In the genomic region with DNA sequence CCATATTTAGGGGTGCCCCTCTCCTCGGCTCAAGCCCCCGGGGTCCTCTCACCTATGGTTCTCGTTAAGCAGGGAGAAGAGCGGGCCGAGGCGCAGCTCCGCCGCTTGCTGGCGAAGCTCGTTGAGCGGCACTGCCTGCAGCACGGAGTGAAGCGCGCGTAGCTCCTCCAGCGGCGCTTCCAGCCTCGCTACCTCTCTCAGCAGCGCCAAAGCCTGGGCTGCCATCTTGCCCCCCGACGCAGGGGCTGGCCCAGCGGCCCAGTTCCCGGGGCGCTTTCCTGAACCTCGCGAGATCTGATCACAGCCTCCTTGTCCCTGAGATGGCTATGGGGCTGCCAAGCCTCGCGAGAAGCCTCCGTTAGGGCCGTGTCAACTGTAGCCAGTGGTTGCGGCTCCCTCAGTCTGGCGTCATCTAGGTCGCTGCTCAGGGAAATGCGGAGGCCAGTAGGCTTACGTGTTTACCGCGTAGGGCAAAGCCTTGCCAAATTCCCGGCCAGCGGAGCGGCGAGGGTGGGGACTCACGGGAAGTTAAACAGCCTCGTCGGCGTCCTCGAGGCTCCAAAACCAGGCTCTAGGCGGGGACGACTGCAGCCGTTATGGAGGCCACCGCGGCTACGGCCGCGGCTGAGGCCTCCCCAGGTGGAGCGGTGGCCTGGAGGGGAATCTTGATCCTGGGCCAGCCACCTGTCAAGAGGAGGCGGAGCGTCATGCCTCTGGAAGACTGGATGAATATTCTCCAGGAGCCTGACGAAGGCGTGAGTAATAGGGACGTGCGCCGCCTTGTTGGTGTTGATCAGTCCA, we compare ENCODE assay signal across 1 cellular context.
TF ChIP-seq lines count a peak whose summit lies in the region.

A gene (minus strand): TSS at position 238 of the 801 bp plus-strand sequence. CDS start 13 bp downstream, at position 225.

TF ChIP-seq in SK-N-SH, 30 proteins besides CTCF, POLR2A, EP300 and RAD21 (continued from another document):
- TF ChIP-seq, protein P1, sequence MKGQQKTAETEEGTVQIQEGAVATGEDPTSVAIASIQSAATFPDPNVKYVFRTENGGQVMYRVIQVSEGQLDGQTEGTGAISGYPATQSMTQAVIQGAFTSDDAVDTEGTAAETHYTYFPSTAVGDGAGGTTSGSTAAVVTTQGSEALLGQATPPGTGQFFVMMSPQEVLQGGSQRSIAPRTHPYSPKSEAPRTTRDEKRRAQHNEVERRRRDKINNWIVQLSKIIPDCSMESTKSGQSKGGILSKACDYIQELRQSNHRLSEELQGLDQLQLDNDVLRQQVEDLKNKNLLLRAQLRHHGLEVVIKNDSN (IDR thresholded peaks at IDR 0.05; ENCODE audit: borderline replicate concordance, low read depth), result 0 out of 2 replicates have a peak, but pooled peaks have one; percentile 16
- TF ChIP-seq EZH2phosphoT487 (IDR thresholded peaks at IDR 0.05; ENCODE audit: borderline replicate concordance, low read depth) (no peak), FOXJ3 (CRISPR knock-in tag; IDR thresholded peaks at IDR 0.05) (no peak), GATA2 (CRISPR knock-in tag; IDR thresholded peaks at IDR 0.05) (no peak), ELF1 (IDR thresholded peaks at IDR 0.05) (peak; percentile 50; the same call in 1 of the 2 replicates), NFIC (IDR thresholded peaks at IDR 0.05; ENCODE audit: borderline replicate concordance) (peak; percentile 79), CHD2 (IDR thresholded peaks at IDR 0.05; ENCODE audit: low read length, partially characterized antibody) (peak; percentile 100), GABPA (IDR thresholded peaks at IDR 0.05; ENCODE audit: low read depth) (no peak), SIN3A (IDR thresholded peaks at IDR 0.05; ENCODE audit: borderline replicate concordance, low read depth, low read length) (peak; percentile 96; the same call in 1 of the 2 replicates), POLR2AphosphoS5 (IDR thresholded peaks at IDR 0.05; ENCODE audit: low read depth, low read length) (peak; percentile 93), FOSL2 (IDR thresholded peaks at IDR 0.05; ENCODE audit: borderline replicate concordance, low read depth) (0 out of 2 replicates have a peak, but pooled peaks have one; percentile 5), MXI1 (IDR thresholded peaks at IDR 0.05; ENCODE audit: low read depth, low read length) (peak; percentile 62), TAF1 (IDR thresholded peaks at IDR 0.05; ENCODE audit: borderline replicate concordance, low read depth, low read length) (peak; percentile 96)
- TF ChIP-seq, protein P2, sequence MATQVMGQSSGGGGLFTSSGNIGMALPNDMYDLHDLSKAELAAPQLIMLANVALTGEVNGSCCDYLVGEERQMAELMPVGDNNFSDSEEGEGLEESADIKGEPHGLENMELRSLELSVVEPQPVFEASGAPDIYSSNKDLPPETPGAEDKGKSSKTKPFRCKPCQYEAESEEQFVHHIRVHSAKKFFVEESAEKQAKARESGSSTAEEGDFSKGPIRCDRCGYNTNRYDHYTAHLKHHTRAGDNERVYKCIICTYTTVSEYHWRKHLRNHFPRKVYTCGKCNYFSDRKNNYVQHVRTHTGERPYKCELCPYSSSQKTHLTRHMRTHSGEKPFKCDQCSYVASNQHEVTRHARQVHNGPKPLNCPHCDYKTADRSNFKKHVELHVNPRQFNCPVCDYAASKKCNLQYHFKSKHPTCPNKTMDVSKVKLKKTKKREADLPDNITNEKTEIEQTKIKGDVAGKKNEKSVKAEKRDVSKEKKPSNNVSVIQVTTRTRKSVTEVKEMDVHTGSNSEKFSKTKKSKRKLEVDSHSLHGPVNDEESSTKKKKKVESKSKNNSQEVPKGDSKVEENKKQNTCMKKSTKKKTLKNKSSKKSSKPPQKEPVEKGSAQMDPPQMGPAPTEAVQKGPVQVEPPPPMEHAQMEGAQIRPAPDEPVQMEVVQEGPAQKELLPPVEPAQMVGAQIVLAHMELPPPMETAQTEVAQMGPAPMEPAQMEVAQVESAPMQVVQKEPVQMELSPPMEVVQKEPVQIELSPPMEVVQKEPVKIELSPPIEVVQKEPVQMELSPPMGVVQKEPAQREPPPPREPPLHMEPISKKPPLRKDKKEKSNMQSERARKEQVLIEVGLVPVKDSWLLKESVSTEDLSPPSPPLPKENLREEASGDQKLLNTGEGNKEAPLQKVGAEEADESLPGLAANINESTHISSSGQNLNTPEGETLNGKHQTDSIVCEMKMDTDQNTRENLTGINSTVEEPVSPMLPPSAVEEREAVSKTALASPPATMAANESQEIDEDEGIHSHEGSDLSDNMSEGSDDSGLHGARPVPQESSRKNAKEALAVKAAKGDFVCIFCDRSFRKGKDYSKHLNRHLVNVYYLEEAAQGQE (IDR thresholded peaks at IDR 0.05; ENCODE audit: low read depth, low read length), result 0 out of 2 replicates have a peak, but pooled peaks have one; percentile 34
- TF ChIP-seq, protein P3, sequence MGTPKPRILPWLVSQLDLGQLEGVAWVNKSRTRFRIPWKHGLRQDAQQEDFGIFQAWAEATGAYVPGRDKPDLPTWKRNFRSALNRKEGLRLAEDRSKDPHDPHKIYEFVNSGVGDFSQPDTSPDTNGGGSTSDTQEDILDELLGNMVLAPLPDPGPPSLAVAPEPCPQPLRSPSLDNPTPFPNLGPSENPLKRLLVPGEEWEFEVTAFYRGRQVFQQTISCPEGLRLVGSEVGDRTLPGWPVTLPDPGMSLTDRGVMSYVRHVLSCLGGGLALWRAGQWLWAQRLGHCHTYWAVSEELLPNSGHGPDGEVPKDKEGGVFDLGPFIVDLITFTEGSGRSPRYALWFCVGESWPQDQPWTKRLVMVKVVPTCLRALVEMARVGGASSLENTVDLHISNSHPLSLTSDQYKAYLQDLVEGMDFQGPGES (IDR thresholded peaks at IDR 0.05; ENCODE audit: low read depth, low read length), result no peak
- TF ChIP-seq, protein P4, sequence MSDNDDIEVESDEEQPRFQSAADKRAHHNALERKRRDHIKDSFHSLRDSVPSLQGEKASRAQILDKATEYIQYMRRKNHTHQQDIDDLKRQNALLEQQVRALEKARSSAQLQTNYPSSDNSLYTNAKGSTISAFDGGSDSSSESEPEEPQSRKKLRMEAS (IDR thresholded peaks at IDR 0.05; ENCODE audit: low read depth), result peak; percentile 91
- TF ChIP-seq, protein P5, sequence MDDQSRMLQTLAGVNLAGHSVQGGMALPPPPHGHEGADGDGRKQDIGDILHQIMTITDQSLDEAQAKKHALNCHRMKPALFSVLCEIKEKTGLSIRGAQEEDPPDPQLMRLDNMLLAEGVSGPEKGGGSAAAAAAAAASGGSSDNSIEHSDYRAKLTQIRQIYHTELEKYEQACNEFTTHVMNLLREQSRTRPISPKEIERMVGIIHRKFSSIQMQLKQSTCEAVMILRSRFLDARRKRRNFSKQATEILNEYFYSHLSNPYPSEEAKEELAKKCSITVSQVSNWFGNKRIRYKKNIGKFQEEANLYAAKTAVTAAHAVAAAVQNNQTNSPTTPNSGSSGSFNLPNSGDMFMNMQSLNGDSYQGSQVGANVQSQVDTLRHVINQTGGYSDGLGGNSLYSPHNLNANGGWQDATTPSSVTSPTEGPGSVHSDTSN (IDR thresholded peaks at IDR 0.05), result peak; percentile 27; the same call in 1 of the 2 replicates
TF ChIP-seq in SK-N-SH: peak in this region for 17.
